ENCODE assay signal across 10 cellular contexts in the genomic region with DNA sequence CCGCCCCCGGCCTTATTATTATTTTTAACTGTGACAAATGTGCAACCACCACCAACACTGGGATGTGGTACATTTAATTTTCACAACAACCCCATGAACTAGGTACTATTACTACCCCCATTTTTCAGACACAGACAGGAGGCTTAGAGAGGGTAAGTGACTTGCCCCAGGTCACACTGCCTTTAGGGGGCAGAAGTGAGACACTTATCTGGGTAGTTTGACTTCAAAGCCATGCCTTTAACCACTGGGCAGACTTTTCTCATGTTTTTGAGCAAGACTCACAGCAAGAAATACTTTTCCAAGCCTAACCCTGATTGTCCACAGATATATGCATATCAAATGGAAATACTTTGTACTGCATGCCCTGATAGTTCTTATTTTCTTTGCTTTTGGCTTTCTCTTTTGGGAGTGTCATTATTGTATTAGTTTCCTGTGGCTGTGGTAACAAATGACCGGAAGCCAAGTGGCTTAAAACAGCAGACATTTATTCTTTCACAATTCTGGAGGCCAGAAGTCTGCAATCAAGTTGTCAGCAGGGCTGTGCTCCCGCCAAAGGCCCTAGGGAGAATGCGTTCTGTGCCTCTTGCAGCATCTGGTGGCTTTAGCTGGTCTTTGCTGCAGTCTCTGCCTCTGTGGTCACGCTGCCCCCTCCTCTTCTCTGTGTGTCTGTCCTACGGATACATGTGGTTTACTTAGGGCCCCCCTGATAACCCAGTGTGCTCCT.
DNase-seq lines count a peak whose midpoint lies in the region; ATAC-seq and TF ChIP-seq lines count a peak whose summit lies in the region.
"Had no signal": no experiment of that assay in that cellular context is flagged by ENCODE, and none has a peak within 500 bp of the region (broad histone marks: within the 10 kb centered on the region; RNA-seq: fewer than 3 reads in every experiment).

No MANE protein-coding gene starts in this region.

- no peaks in the 10 kb centered on the region for H3K9me3 ChIP-seq in SK-N-SH
- H3K9me3 ChIP-seq in mammary epithelial cell (replicated peaks; ENCODE audit: insufficient read depth, low read length) = peaks cover 4% of the 10 kb centered on the region

- ATAC-seq in SK-N-SH treated with all-trans-retinoic acid at 6 μM for 48 hours = no peak; the same call in 2 of the 3 replicates

- BruUV-seq in mammary epithelial cell (replicated peaks; lab: Mats Ljungman, UMichigan) = no TSS peak

- CTCF ChIA-PET in SK-N-SH (lab: Yijun Ruan, JAX) (interaction anchor here (0.7 to 1.8 kb wide), 9 partner anchors 9 to 572 kb away, joined by 3 to 7 read pairs (median 3); a partner anchor contains a TSS), mammary epithelial cell (lab: Charles Lee; ENCODE audit: low non-redundant PET) (no interaction called here)

- peaks cover 20% of the 10 kb centered on the region for H3K9me3 Mint-ChIP-seq in progenitor cell of endocrine pancreas (ENCODE audit: low read depth)

- H3K36me3 ChIP-seq in SK-N-SH (replicated peaks in 1 of 2; ENCODE audit: control insufficient read depth in 1 of 2, insufficient read depth in 2 of 2, low read length in 1 of 2) (no peaks in the 10 kb centered on the region), KMS-11 (ENCODE audit: insufficient read depth) (no peaks in the 10 kb centered on the region), mammary epithelial cell (ENCODE audit: insufficient read depth, low read length) (no peaks in the 10 kb centered on the region)

- H3K4me2 ChIP-seq in SK-N-SH = no peak overlapping the region
- H3K4me2 ChIP-seq in KMS-11 = no peak overlapping the region
- H3K4me2 ChIP-seq in mammary epithelial cell (ENCODE audit: insufficient read depth, low read depth, low read length) = no peak overlapping the region

- H3K27ac ChIP-seq in SK-N-SH (ENCODE audit: low read depth in 2 of 2, low read length in 1 of 2) (peak overlapping the region in 1 of 2 experiments; percentile 62; a peak in 2 of 4 replicates), KMS-11 (no peak overlapping the region), mammary epithelial cell (ENCODE audit: insufficient read depth, low read depth, low read length) (no peak overlapping the region)

- peaks cover 12% of the 10 kb centered on the region for H3K27me3 Mint-ChIP-seq in progenitor cell of endocrine pancreas

- no peak for TF ChIP-seq CTCF in SK-N-SH (IDR thresholded peaks at IDR 0.05)
- peak; percentile 31; the same call in 1 of the 2 replicates for TF ChIP-seq CTCF in KMS-11 (conservative IDR thresholded peaks at IDR 0.05; ENCODE audit: low read depth, low read length)
- TF ChIP-seq CTCF in mammary epithelial cell (conservative IDR thresholded peaks at IDR 0.05 in 1 of 2, IDR thresholded peaks at IDR 0.05 in 1 of 2; ENCODE audit: extremely low read depth in 1 of 2, insufficient read depth in 1 of 2, low read depth in 1 of 2, low read length in 2 of 2) = peak; percentile 56 to 57
- peak; percentile 12 for TF ChIP-seq CTCF in progenitor cell of endocrine pancreas (IDR thresholded peaks at IDR 0.05; ENCODE audit: unreplicated experiment)

- dilution Hi-C loops in mammary epithelial cell (cut with HindIII; ENCODE audit: low sequenced_read_pairs) = no loop called here

- in situ Hi-C loops in mammary epithelial cell (cut with MboI; ENCODE audit: low sequenced_read_pairs in 2 of 2) = no loop called here

- H3K27me3 ChIP-seq in SK-N-SH (ENCODE audit: insufficient read depth) = no peaks in the 10 kb centered on the region; the same call in 1 of the 2 replicates
- no peaks in the 10 kb centered on the region for H3K27me3 ChIP-seq in KMS-11 (ENCODE audit: insufficient read depth, low read depth)
- peaks cover 4% of the 10 kb centered on the region for H3K27me3 ChIP-seq in mammary epithelial cell (ENCODE audit: insufficient read depth, low read length)

- no peaks in the 10 kb centered on the region for H3K9me2 ChIP-seq in SK-N-SH

- peak; percentile 56 for TF ChIP-seq RAD21 in SK-N-SH (IDR thresholded peaks at IDR 0.05; ENCODE audit: low read length)

- POLR2A ChIA-PET in SK-N-SH (lab: Yijun Ruan, JAX) = interaction anchor here (0.6 kb wide), 1 partner anchor 63 kb away, joined by 3 read pairs; no protein-coding TSS in a partner anchor

- intact Hi-C loops in mammary epithelial cell (cut with micrococcal nuclease) = no loop called here

- no peak overlapping the region for H3K4me3 Mint-ChIP-seq in progenitor cell of endocrine pancreas (ENCODE audit: low read depth)
- H3K4me3 Mint-ChIP-seq: nephron had no signal

- no peaks in the 10 kb centered on the region for H4K20me1 ChIP-seq in SK-N-SH (ENCODE audit: insufficient read depth)
- no peaks in the 10 kb centered on the region for H4K20me1 ChIP-seq in KMS-11 (ENCODE audit: insufficient read depth)
- H4K20me1 ChIP-seq in mammary epithelial cell (ENCODE audit: insufficient read depth, low read length) = no peaks in the 10 kb centered on the region

- H3F3A ChIP-seq in SK-N-SH (replicated peaks; ENCODE audit: insufficient read depth) = no peaks in the 10 kb centered on the region

- DNase-seq in SK-N-SH = peak; percentile 58
- no peak for DNase-seq in mammary epithelial cell
- DNase-seq in progenitor cell of endocrine pancreas (ENCODE audit: low spot score, unreplicated experiment) = no peak
- DNase-seq in iPS-NIHi7 (ENCODE audit: extremely low spot score) = no peak
- no peak for DNase-seq in cerebellar cortex (ENCODE audit: low spot score)
- no peak for DNase-seq in NCI-H1930 (lab: John Stamatoyannopoulos, UW)
- DNase-seq: SHP77 had no signal

- no peak overlapping the region for H2AFZ ChIP-seq in SK-N-SH (ENCODE audit: low read depth)
- H2AFZ ChIP-seq in KMS-11 (ENCODE audit: low read depth) = no peak overlapping the region
- no peak overlapping the region for H2AFZ ChIP-seq in mammary epithelial cell (ENCODE audit: low read depth, low read length)

- no peaks in the 10 kb centered on the region for H3K4me1 Mint-ChIP-seq in progenitor cell of endocrine pancreas (ENCODE audit: low read depth)
- H3K4me1 Mint-ChIP-seq: nephron had no signal

- WGBS in SK-N-SH (ENCODE audit: low lambda C conversion rate) = 45% methylated on average over 7 of the region's 7 CpGs
- WGBS in mammary epithelial cell (ENCODE audit: low coverage, missing lambda C conversion rate) = 82% methylated on average over 6 of the region's 7 CpGs

- peak overlapping the region; percentile 59 for H3K27ac Mint-ChIP-seq in progenitor cell of endocrine pancreas
- H3K27ac Mint-ChIP-seq: nephron had no signal

- H3K4me1 ChIP-seq in SK-N-SH (ENCODE audit: control insufficient read depth in 1 of 2, insufficient read depth in 2 of 2, low read depth in 1 of 2, low read length in 1 of 2) = peaks cover 0 to 18% of the 10 kb centered on the region in 2 experiments; a peak in 1 of 4 replicates
- H3K4me1 ChIP-seq in KMS-11 (ENCODE audit: low read depth, poor library complexity, severe bottlenecking) = no peaks in the 10 kb centered on the region
- H3K4me1 ChIP-seq in mammary epithelial cell (ENCODE audit: insufficient read depth, low read length) = no peaks in the 10 kb centered on the region

- 0 out of 4 replicates have a peak, but pooled peaks of 1 of the 2 experiments have one; percentile 46 for TF ChIP-seq EP300 in SK-N-SH (IDR thresholded peaks at IDR 0.05; ENCODE audit: borderline replicate concordance in 1 of 2, low read depth in 1 of 2, low read length in 1 of 2)

- H3K36me3 Mint-ChIP-seq in progenitor cell of endocrine pancreas (ENCODE audit: insufficient read depth) = peaks cover 7% of the 10 kb centered on the region

- no peak overlapping the region for H3K4me3 ChIP-seq in SK-N-SH (ENCODE audit: low read depth in 2 of 2, low read length in 1 of 2)
- no peak overlapping the region for H3K4me3 ChIP-seq in KMS-11 (IDR thresholded peaks at IDR 0.05; ENCODE audit: insufficient read depth, low read depth, low read length)
- no peak overlapping the region for H3K4me3 ChIP-seq in mammary epithelial cell (replicated peaks in 1 of 3; ENCODE audit: insufficient read depth in 1 of 3, low read depth in 2 of 3, low read length in 3 of 3)

- H3K9ac ChIP-seq in SK-N-SH = no peak overlapping the region
- no peak overlapping the region for H3K9ac ChIP-seq in KMS-11
- no peak overlapping the region for H3K9ac ChIP-seq in mammary epithelial cell (ENCODE audit: insufficient read depth, low read length)

- H3K79me2 ChIP-seq in SK-N-SH (ENCODE audit: insufficient read depth) (no peaks in the 10 kb centered on the region), KMS-11 (ENCODE audit: insufficient read depth, low read depth) (no peaks in the 10 kb centered on the region), mammary epithelial cell (ENCODE audit: insufficient read depth, low read length) (no peaks in the 10 kb centered on the region)

TF ChIP-seq in SK-N-SH, 30 proteins besides CTCF, POLR2A, EP300 and RAD21 (continues in another document):
- TF ChIP-seq CHD2 (IDR thresholded peaks at IDR 0.05; ENCODE audit: low read length, partially characterized antibody) (peak; percentile 51), NFIC (IDR thresholded peaks at IDR 0.05; ENCODE audit: borderline replicate concordance) (no peak)

TF ChIP-seq in SK-N-SH treated with all-trans-retinoic acid at 6 μM for 48 hours, 23 proteins besides CTCF, POLR2A, EP300 and RAD21 (continues in another document):
- TF ChIP-seq ZNF70 (CRISPR knock-in tag; IDR thresholded peaks at IDR 0.05) = no peak
- TF ChIP-seq ESRRG (CRISPR knock-in tag; IDR thresholded peaks at IDR 0.05) = no peak
- TF ChIP-seq, protein P1, sequence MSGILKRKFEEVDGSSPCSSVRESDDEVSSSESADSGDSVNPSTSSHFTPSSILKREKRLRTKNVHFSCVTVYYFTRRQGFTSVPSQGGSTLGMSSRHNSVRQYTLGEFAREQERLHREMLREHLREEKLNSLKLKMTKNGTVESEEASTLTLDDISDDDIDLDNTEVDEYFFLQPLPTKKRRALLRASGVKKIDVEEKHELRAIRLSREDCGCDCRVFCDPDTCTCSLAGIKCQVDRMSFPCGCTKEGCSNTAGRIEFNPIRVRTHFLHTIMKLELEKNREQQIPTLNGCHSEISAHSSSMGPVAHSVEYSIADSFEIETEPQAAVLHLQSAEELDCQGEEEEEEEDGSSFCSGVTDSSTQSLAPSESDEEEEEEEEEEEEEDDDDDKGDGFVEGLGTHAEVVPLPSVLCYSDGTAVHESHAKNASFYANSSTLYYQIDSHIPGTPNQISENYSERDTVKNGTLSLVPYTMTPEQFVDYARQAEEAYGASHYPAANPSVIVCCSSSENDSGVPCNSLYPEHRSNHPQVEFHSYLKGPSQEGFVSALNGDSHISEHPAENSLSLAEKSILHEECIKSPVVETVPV (CRISPR knock-in tag; IDR thresholded peaks at IDR 0.05) = no peak
